Comparison of ENCODE assay signal across 1 cellular context in genomic region chr11:65888163-65888814, GRCh38.
TF ChIP-seq lines count a peak whose summit lies in the region.

Gene FIBP, minus strand, starts transcription at chr11:65888471. Its CDS starts 53 bp downstream, at chr11:65888418.

TF ChIP-seq in HepG2, 621 proteins besides CTCF, POLR2A, EP300 and RAD21 (continued from another document and continues in another):
- TF ChIP-seq UBTF (CRISPR knock-in tag; IDR thresholded peaks at IDR 0.05) (peak; percentile 83), ZNF691 (CRISPR knock-in tag; IDR thresholded peaks at IDR 0.05; ENCODE audit: borderline replicate concordance, low read depth) (peak; percentile 61; the same call in 1 of the 2 replicates), HNRNPL (IDR thresholded peaks at IDR 0.05; ENCODE audit: low read depth, low read length) (no peak), BHLHE40 (IDR thresholded peaks at IDR 0.05; ENCODE audit: low read length) (peak; percentile 51; the same call in 1 of the 2 replicates), ZBTB2 (CRISPR knock-in tag; IDR thresholded peaks at IDR 0.05; ENCODE audit: low read depth) (no peak; the same call in 1 of the 2 replicates), ZKSCAN8 (CRISPR knock-in tag; IDR thresholded peaks at IDR 0.05; ENCODE audit: borderline replicate concordance) (peak; percentile 69; the same call in 1 of the 2 replicates), ZBTB4 (CRISPR knock-in tag; IDR thresholded peaks at IDR 0.05; ENCODE audit: borderline replicate concordance) (0 out of 2 replicates have a peak, but pooled peaks have one; percentile 35), TBL1XR1 (IDR thresholded peaks at IDR 0.05; ENCODE audit: borderline replicate concordance, low read length, partially characterized antibody) (peak; percentile 13), ATAD3A (CRISPR knock-in tag; IDR thresholded peaks at IDR 0.05) (no peak), ZNF883 (CRISPR knock-in tag; IDR thresholded peaks at IDR 0.05; ENCODE audit: not compliant biosample characterization) (peak; percentile 40), HNF1B (CRISPR knock-in tag; IDR thresholded peaks at IDR 0.05) (peak; percentile 82), SAP130 (CRISPR knock-in tag; IDR thresholded peaks at IDR 0.05; ENCODE audit: low read depth) (peak; percentile 85), FOXC1 (CRISPR knock-in tag; IDR thresholded peaks at IDR 0.05; ENCODE audit: borderline replicate concordance) (peak; percentile 92), ZMYM3 (CRISPR knock-in tag; IDR thresholded peaks at IDR 0.05) (0 out of 2 replicates have a peak, but pooled peaks have one; percentile 30), RBFOX2 (IDR thresholded peaks at IDR 0.05; ENCODE audit: low read depth, low read length) (peak; percentile 93), ZNF512 (CRISPR knock-in tag; IDR thresholded peaks at IDR 0.05) (no peak), ZNF224 (CRISPR knock-in tag; IDR thresholded peaks at IDR 0.05) (peak; percentile 61; the same call in 1 of the 2 replicates), AGO2 (optimal IDR thresholded peaks at IDR 0.05; ENCODE audit: low read depth, low read length) (peak; percentile 69), ZNF546 (CRISPR knock-in tag; conservative IDR thresholded peaks at IDR 0.05) (0 out of 2 replicates have a peak, but pooled peaks have one; percentile 32), THAP9 (CRISPR knock-in tag; IDR thresholded peaks at IDR 0.05; ENCODE audit: borderline replicate concordance) (peak; percentile 82; the same call in 1 of the 2 replicates), ZNF30 (CRISPR knock-in tag; IDR thresholded peaks at IDR 0.05) (no peak), GFI1 (CRISPR knock-in tag; IDR thresholded peaks at IDR 0.05; ENCODE audit: borderline replicate concordance) (0 out of 2 replicates have a peak, but pooled peaks have one; percentile 68), PCBP1 (IDR thresholded peaks at IDR 0.05; ENCODE audit: borderline replicate concordance, low read depth, low read length) (0 out of 2 replicates have a peak, but pooled peaks have one; percentile 71)
- TF ChIP-seq, protein P1, sequence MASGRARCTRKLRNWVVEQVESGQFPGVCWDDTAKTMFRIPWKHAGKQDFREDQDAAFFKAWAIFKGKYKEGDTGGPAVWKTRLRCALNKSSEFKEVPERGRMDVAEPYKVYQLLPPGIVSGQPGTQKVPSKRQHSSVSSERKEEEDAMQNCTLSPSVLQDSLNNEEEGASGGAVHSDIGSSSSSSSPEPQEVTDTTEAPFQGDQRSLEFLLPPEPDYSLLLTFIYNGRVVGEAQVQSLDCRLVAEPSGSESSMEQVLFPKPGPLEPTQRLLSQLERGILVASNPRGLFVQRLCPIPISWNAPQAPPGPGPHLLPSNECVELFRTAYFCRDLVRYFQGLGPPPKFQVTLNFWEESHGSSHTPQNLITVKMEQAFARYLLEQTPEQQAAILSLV (CRISPR knock-in tag; IDR thresholded peaks at IDR 0.05; ENCODE audit: borderline replicate concordance) = peak; percentile 50; the same call in 1 of the 2 replicates
- TF ChIP-seq, protein P2, sequence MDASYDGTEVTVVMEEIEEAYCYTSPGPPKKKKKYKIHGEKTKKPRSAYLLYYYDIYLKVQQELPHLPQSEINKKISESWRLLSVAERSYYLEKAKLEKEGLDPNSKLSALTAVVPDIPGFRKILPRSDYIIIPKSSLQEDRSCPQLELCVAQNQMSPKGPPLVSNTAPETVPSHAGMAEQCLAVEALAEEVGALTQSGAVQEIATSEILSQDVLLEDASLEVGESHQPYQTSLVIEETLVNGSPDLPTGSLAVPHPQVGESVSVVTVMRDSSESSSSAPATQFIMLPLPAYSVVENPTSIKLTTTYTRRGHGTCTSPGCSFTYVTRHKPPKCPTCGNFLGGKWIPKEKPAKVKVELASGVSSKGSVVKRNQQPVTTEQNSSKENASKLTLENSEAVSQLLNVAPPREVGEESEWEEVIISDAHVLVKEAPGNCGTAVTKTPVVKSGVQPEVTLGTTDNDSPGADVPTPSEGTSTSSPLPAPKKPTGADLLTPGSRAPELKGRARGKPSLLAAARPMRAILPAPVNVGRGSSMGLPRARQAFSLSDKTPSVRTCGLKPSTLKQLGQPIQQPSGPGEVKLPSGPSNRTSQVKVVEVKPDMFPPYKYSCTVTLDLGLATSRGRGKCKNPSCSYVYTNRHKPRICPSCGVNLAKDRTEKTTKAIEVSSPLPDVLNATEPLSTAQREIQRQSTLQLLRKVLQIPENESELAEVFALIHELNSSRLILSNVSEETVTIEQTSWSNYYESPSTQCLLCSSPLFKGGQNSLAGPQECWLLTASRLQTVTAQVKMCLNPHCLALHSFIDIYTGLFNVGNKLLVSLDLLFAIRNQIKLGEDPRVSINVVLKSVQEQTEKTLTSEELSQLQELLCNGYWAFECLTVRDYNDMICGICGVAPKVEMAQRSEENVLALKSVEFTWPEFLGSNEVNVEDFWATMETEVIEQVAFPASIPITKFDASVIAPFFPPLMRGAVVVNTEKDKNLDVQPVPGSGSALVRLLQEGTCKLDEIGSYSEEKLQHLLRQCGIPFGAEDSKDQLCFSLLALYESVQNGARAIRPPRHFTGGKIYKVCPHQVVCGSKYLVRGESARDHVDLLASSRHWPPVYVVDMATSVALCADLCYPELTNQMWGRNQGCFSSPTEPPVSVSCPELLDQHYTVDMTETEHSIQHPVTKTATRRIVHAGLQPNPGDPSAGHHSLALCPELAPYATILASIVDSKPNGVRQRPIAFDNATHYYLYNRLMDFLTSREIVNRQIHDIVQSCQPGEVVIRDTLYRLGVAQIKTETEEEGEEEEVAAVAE (CRISPR knock-in tag; IDR thresholded peaks at IDR 0.05; ENCODE audit: borderline replicate concordance) = peak; percentile 19; the same call in 1 of the 2 replicates
- TF ChIP-seq, protein P3, sequence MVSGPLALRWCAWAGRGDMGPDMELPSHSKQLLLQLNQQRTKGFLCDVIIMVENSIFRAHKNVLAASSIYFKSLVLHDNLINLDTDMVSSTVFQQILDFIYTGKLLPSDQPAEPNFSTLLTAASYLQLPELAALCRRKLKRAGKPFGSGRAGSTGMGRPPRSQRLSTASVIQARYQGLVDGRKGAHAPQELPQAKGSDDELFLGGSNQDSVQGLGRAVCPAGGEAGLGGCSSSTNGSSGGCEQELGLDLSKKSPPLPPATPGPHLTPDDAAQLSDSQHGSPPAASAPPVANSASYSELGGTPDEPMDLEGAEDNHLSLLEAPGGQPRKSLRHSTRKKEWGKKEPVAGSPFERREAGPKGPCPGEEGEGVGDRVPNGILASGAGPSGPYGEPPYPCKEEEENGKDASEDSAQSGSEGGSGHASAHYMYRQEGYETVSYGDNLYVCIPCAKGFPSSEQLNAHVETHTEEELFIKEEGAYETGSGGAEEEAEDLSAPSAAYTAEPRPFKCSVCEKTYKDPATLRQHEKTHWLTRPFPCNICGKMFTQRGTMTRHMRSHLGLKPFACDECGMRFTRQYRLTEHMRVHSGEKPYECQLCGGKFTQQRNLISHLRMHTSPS (CRISPR knock-in tag; IDR thresholded peaks at IDR 0.05; ENCODE audit: low read depth) = 0 out of 2 replicates have a peak, but pooled peaks have one; percentile 33
